Comparison of ENCODE assay signal across 12 cellular contexts in genomic region chr1:41681331-41682136, GRCh38.
DNase-seq lines count a peak whose midpoint lies in the region; ATAC-seq and TF ChIP-seq lines count a peak whose summit lies in the region.
"Had no signal": no experiment of that assay in that cellular context is flagged by ENCODE, and none has a peak within 500 bp of the region (broad histone marks: within the 10 kb centered on the region; RNA-seq: fewer than 3 reads in every experiment).

No MANE protein-coding gene starts in this region.

- H3K4me3 ChIP-seq in breast epithelium (no peak overlapping the region), heart left ventricle (no peak overlapping the region), tibial nerve (no peak overlapping the region)

- TF ChIP-seq EP300 in tibial nerve (IDR thresholded peaks at IDR 0.05): peak in 1 of 2 donors; percentile 30

- H3K27ac ChIP-seq in breast epithelium: peak overlapping the region; percentile 58 to 73
- peak overlapping the region in 9 of 12 donors; percentile 2 to 71 (median 34) for H3K27ac ChIP-seq in heart left ventricle
- no peak overlapping the region for H3K27ac ChIP-seq in tibial nerve

- CTCF ChIA-PET in MCF 10A (lab: Yijun Ruan, JAX): interaction anchor here (0.5 to 1.1 kb wide), 4 partner anchors 8 to 293 kb away, joined by 3 to 5 read pairs (median 3); no protein-coding TSS in a partner anchor

- intact Hi-C loops in breast epithelium (cut with DNase I; ENCODE audit: low total_unique reads) (no loop called here), MCF 10A (cut with micrococcal nuclease) (no loop called here), heart left ventricle (cut with DNase I) (no loop called here)

- WGBS in heart left ventricle, 4 donors: 49 to 61% (median 51%) methylated on average over 7 to 12 of the region's 12 CpGs
- WGBS in tibial nerve, 2 donors: 69 to 80% methylated on average over 11 to 12 of the region's 12 CpGs

- no peaks in the 10 kb centered on the region for H3K27me3 ChIP-seq in breast epithelium
- no peaks in the 10 kb centered on the region for H3K27me3 ChIP-seq in heart left ventricle
- no peaks in the 10 kb centered on the region for H3K27me3 ChIP-seq in tibial nerve

- H3K36me3 Mint-ChIP-seq in MCF 10A (ENCODE audit: insufficient read depth, unreplicated experiment): no peaks in the 10 kb centered on the region
- no peaks in the 10 kb centered on the region for H3K36me3 Mint-ChIP-seq in activated T-helper 17 cell treated with anti-CD3 and anti-CD28 coated beads, Interleukin-2, amount 50 U/mL, for 72 hours (ENCODE audit: low read depth)

- H3K9me3 Mint-ChIP-seq in MCF 10A (ENCODE audit: unreplicated experiment): no peaks in the 10 kb centered on the region
- H3K9me3 Mint-ChIP-seq in activated T-helper 17 cell treated with anti-CD3 and anti-CD28 coated beads, Interleukin-2, amount 50 U/mL, for 72 hours: no peaks in the 10 kb centered on the region
- H3K9me3 Mint-ChIP-seq: nephron progenitor cell had no signal

- no peaks in the 10 kb centered on the region for H3K9me3 ChIP-seq in breast epithelium
- H3K9me3 ChIP-seq in heart left ventricle: no peaks in the 10 kb centered on the region
- H3K9me3 ChIP-seq in tibial nerve: no peaks in the 10 kb centered on the region

- TF ChIP-seq POLR2A in breast epithelium (IDR thresholded peaks at IDR 0.05) (no peak), heart left ventricle (IDR thresholded peaks at IDR 0.05) (no peak), tibial nerve (IDR thresholded peaks at IDR 0.05) (no peak)

- H3K36me3 ChIP-seq in breast epithelium: no peaks in the 10 kb centered on the region
- H3K36me3 ChIP-seq in heart left ventricle: no peaks in the 10 kb centered on the region
- no peaks in the 10 kb centered on the region for H3K36me3 ChIP-seq in tibial nerve

- no peak overlapping the region for H3K4me3 Mint-ChIP-seq in MCF 10A (ENCODE audit: unreplicated experiment)
- no peak overlapping the region for H3K4me3 Mint-ChIP-seq in activated T-helper 17 cell treated with anti-CD3 and anti-CD28 coated beads, Interleukin-2, amount 50 U/mL, for 72 hours
- H3K4me3 Mint-ChIP-seq: nephron progenitor cell had no signal

- H3K4me1 Mint-ChIP-seq in MCF 10A (ENCODE audit: insufficient read depth, unreplicated experiment): peaks cover 13% of the 10 kb centered on the region
- peaks cover 50% of the 10 kb centered on the region for H3K4me1 Mint-ChIP-seq in activated T-helper 17 cell treated with anti-CD3 and anti-CD28 coated beads, Interleukin-2, amount 50 U/mL, for 72 hours

- H3K4me1 ChIP-seq in breast epithelium (peaks cover 7 to 13% of the 10 kb centered on the region in 2 donors), heart left ventricle (peaks cover 0 to 79% (median 35%) of the 10 kb centered on the region in 12 donors), tibial nerve (peaks cover 0 to 48% (median 19%) of the 10 kb centered on the region in 4 donors)

- H3K27me3 Mint-ChIP-seq in MCF 10A (ENCODE audit: insufficient read depth, unreplicated experiment): no peaks in the 10 kb centered on the region
- H3K27me3 Mint-ChIP-seq in activated T-helper 17 cell treated with anti-CD3 and anti-CD28 coated beads, Interleukin-2, amount 50 U/mL, for 72 hours: no peaks in the 10 kb centered on the region

- TF ChIP-seq CTCF in breast epithelium (IDR thresholded peaks at IDR 0.05) (no peak), MCF 10A (IDR thresholded peaks at IDR 0.05; ENCODE audit: unreplicated experiment) (no peak), heart left ventricle (IDR thresholded peaks at IDR 0.05) (no peak), tibial nerve (IDR thresholded peaks at IDR 0.05) (no peak)

- DNase-seq in breast epithelium (ENCODE audit: low spot score in 2 of 2) (peak in 1 of 2 donors; percentile 35), MCF 10A (ENCODE audit: unreplicated experiment) (no peak), heart left ventricle (peak in 3 of 5 donors; percentile 31 to 67 (median 52)), tibial nerve (ENCODE audit: low spot score in 2 of 2) (peak; percentile 41 to 56), ureter (ENCODE audit: low spot score) (no peak), NCI-H345 (lab: John Stamatoyannopoulos, UW) (no peak), islet precursor cell (no peak)
- DNase-seq: amniotic stem cell; NCI-H1417; nephron progenitor cell; stimulated activated CD4-positive, alpha-beta T cell treated with anti-CD3 and anti-CD28 coated beads, Interleukin-12 subunit alpha, Interleukin-12 subunit beta, amount 100 ng/mL, for 4 hours had no signal

- POLR2A ChIA-PET in MCF 10A (lab: Yijun Ruan, JAX): interaction anchor here (0.7 to 1.9 kb wide), 2 partner anchors 9 to 21 kb away, joined by 3 to 15 read pairs; no protein-coding TSS in a partner anchor

- BruUV-seq in MCF 10A (replicated peaks; lab: Mats Ljungman, UMichigan): no TSS peak

- no peak for ATAC-seq in activated T-helper 17 cell treated with anti-CD3 and anti-CD28 coated beads, Interleukin-2, amount 50 U/mL, for 72 hours (replicated peaks)
- ATAC-seq in heart left ventricle: peak; percentile 65 to 80 (median 78)

- no peak overlapping the region for H3K27ac Mint-ChIP-seq in MCF 10A (ENCODE audit: low read depth, unreplicated experiment)
- H3K27ac Mint-ChIP-seq in activated T-helper 17 cell treated with anti-CD3 and anti-CD28 coated beads, Interleukin-2, amount 50 U/mL, for 72 hours: peak overlapping the region; percentile 21
- H3K27ac Mint-ChIP-seq: nephron progenitor cell had no signal

Comparison
In these comparisons a context has a peak if more than half of its experiments do, and no peak if none do; other contexts are left out.
1. DNase-seq: peak in heart left ventricle (3 of 5) and tibial nerve (2 of 2); none in MCF 10A (single experiment), ureter (single experiment), NCI-H345 (single experiment) and islet precursor cell (single experiment).
2. H3K27ac ChIP-seq: peak in breast epithelium (2 of 2) and heart left ventricle (9 of 12); none in tibial nerve (0 of 4).